In genomic region chr20:49938173-49939163, GRCh38 we compare ENCODE assay signal across 8 cellular contexts. TPM values are rescaled to one million over a fixed set of nuclear protein-coding genes. Genes with fewer than 3 reads are reported as not detected.
DNase-seq lines count a peak whose midpoint lies in the region; ATAC-seq and TF ChIP-seq lines count a peak whose summit lies in the region.

No MANE protein-coding gene starts in this region.

- DNase-seq in NCI-H524 treated with DMSO at 0.1 percent for 48 hours (lab: John Stamatoyannopoulos, UW) = peak; percentile 33
- DNase-seq in dermis blood vessel endothelial cell = peak; percentile 64
- DNase-seq in natural killer cell = no peak
- no peak for DNase-seq in NCI-H2029 treated with DMSO at 0.1 percent for 48 hours (lab: John Stamatoyannopoulos, UW)
- no peak for DNase-seq in stimulated activated CD4-positive, alpha-beta T cell treated with anti-CD3 and anti-CD28 coated beads, Interleukin-2, amount 100 ng/mL, for 24 hours
- DNase-seq in KG1 (lab: John Stamatoyannopoulos, UW) = no peak

- H3K27me3 ChIP-seq in BLaER1 treated with 17β-estradiol and CSF1 and Interleukin-3, amounts not matched to agents 10 nM and 100 nM = no peaks in the 10 kb centered on the region

- H3K4me2 ChIP-seq in BLaER1 treated with 17β-estradiol and CSF1 and Interleukin-3, amounts not matched to agents 10 nM and 100 nM = peak overlapping the region; percentile 96 to 100 (median 99)

- H3K36me3 Mint-ChIP-seq in natural killer cell = no peaks in the 10 kb centered on the region

- no peak for ATAC-seq in natural killer cell
- no peak for ATAC-seq in HG02610 (IDR thresholded peaks at IDR 0.05; ENCODE audit: unreplicated experiment)

- peak overlapping the region in 10 of 11 experiments; percentile 93 to 99 (median 98); a peak in 17 of 22 replicates for H3K9ac ChIP-seq in BLaER1 treated with 17β-estradiol and CSF1 and Interleukin-3, amounts not matched to agents 10 nM and 100 nM

- TF ChIP-seq CTCF in natural killer cell (IDR thresholded peaks at IDR 0.05) = no peak

- no peaks in the 10 kb centered on the region for H3K27me3 Mint-ChIP-seq in natural killer cell (ENCODE audit: low read depth in 2 of 2)

- H3K9me3 ChIP-seq in BLaER1 treated with 17β-estradiol and CSF1 and Interleukin-3, amounts not matched to agents 10 nM and 100 nM (replicated peaks in 1 of 11) = peaks cover 0 to 7% (median 0%) of the 10 kb centered on the region in 11 experiments; a peak in 3 of 22 replicates

- intact Hi-C loops in natural killer cell (cut with micrococcal nuclease) = no loop called here

- H4K20me1 ChIP-seq in BLaER1 treated with 17β-estradiol and CSF1 and Interleukin-3, amounts not matched to agents 10 nM and 100 nM = peaks cover 63 to 71% (median 67%) of the 10 kb centered on the region in 11 experiments

- peaks cover 44 to 54% (median 49%) of the 10 kb centered on the region in 11 experiments for H3K36me3 ChIP-seq in BLaER1 treated with 17β-estradiol and CSF1 and Interleukin-3, amounts not matched to agents 10 nM and 100 nM

- H3K27ac ChIP-seq in BLaER1 treated with 17β-estradiol and CSF1 and Interleukin-3, amounts not matched to agents 10 nM and 100 nM = peak overlapping the region in 9 of 11 experiments; percentile 92 to 99 (median 97); a peak in 13 of 22 replicates

- peaks cover 47 to 64% (median 59%) of the 10 kb centered on the region in 10 experiments for H3K4me1 ChIP-seq in BLaER1 treated with 17β-estradiol and CSF1 and Interleukin-3, amounts not matched to agents 10 nM and 100 nM

- H3K27ac Mint-ChIP-seq in natural killer cell = peak overlapping the region; percentile 88 to 90

- no peaks in the 10 kb centered on the region for H3K9me3 Mint-ChIP-seq in natural killer cell

- H3K4me1 Mint-ChIP-seq in natural killer cell = peaks cover 47 to 49% of the 10 kb centered on the region in 2 donors

- peak overlapping the region; percentile 81 for H3K4me3 Mint-ChIP-seq in natural killer cell

- peak overlapping the region; percentile 72 to 100 (median 99); a peak in 17 of 20 replicates for H3K4me3 ChIP-seq in BLaER1 treated with 17β-estradiol and CSF1 and Interleukin-3, amounts not matched to agents 10 nM and 100 nM

RNA-seq across cellular contexts. Expression of gene RNF114, which starts 2.3 kb away (rescaled TPM):
- total RNA-seq in dermis blood vessel endothelial cell (69.4 and 169 TPM in 2 replicates), natural killer cell (100 to 1,000 TPM in 2 of 3 donors, 10 to 100 TPM in 1; 92.3 to 108 (median 100) TPM)

RNA-seq across cellular contexts. Expression of gene SPATA2, which starts 23.1 kb away (rescaled TPM):
- total RNA-seq in dermis blood vessel endothelial cell (1.2 and 2.4 TPM in 2 replicates), natural killer cell (10 to 100 TPM; 16.4 to 25.8 (median 25.1) TPM)

RNA-seq across cellular contexts. Expression of gene SNAI1, which starts 44.3 kb away (rescaled TPM):
- total RNA-seq in dermis blood vessel endothelial cell (1.5 TPM in 2 replicates), natural killer cell (1 to 10 TPM; 1.5 to 2.4 (median 2.1) TPM)

Comparison
In these comparisons a context has a peak if more than half of its experiments do, and no peak if none do; other contexts are left out.
1. DNase-seq: peak in NCI-H524 treated with DMSO at 0.1 percent for 48 hours (single experiment) and dermis blood vessel endothelial cell (single experiment); none in natural killer cell (single experiment), NCI-H2029 treated with DMSO at 0.1 percent for 48 hours (single experiment), stimulated activated CD4-positive, alpha-beta T cell treated with anti-CD3 and anti-CD28 coated beads, Interleukin-2, amount 100 ng/mL, for 24 hours (0 of 2) and KG1 (single experiment).